1 cellular context compared by ENCODE assay signal in the genomic region with DNA sequence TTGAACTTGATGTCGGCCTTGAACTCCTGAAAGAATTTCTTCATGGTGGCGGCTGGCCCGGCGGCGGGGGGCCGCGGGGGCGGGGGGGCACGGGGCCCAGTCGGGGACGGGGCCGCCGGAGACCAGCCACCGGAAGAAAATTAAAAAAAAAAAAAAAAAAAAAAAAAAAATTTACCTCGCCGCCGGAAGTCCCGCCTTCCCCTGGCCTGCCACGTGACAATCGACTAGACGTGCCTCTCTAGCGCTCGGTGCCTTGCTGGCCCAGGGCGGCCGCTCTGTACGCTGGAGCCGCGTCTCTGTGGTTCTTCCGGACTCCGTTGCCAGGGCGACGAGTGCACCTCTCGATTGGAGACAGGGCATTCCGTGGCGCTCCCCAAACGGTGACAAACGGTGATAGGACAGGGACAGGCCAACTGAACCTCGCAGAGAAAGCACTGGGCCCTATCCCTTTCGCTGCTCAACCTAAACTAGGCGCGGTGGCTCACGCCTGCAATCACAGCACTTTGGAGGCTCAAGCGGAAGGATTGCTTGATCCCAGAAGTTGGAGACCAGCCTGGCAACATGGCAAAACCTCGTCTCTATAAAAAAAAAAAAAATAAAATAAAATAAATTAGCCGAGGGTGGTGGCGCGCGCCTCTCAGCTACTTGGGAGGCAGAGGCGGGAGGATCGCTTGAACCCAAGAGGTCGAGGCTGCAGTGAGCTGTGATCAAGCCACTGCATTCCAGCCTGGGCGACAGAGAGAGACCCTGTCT.
TF ChIP-seq lines count a peak whose summit lies in the region.

A gene with protein sequence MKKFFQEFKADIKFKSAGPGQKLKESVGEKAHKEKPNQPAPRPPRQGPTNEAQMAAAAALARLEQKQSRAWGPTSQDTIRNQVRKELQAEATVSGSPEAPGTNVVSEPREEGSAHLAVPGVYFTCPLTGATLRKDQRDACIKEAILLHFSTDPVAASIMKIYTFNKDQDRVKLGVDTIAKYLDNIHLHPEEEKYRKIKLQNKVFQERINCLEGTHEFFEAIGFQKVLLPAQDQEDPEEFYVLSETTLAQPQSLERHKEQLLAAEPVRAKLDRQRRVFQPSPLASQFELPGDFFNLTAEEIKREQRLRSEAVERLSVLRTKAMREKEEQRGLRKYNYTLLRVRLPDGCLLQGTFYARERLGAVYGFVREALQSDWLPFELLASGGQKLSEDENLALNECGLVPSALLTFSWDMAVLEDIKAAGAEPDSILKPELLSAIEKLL (minus strand): TSS at position 141 of the 753 bp plus-strand sequence. CDS start 97 bp downstream, at position 44.

TF ChIP-seq in H1, 55 proteins besides CTCF, POLR2A, EP300 and RAD21 (continued from another document):
- TF ChIP-seq BACH1 (IDR thresholded peaks at IDR 0.05; ENCODE audit: low read length), result no peak
- no peak for TF ChIP-seq TAF7 (optimal IDR thresholded peaks at IDR 0.05; ENCODE audit: borderline replicate concordance, low read depth, low read length)
- TF ChIP-seq POU5F1 (IDR thresholded peaks at IDR 0.05; ENCODE audit: low read depth, low read length), result no peak
- no peak for TF ChIP-seq NANOG (IDR thresholded peaks at IDR 0.05; ENCODE audit: insufficient read depth, low read depth, low read length, poor library complexity, severe bottlenecking)
- TF ChIP-seq RBBP5 (IDR thresholded peaks at IDR 0.05; ENCODE audit: borderline replicate concordance, low read depth, low read length), result no peak
TF ChIP-seq in H1: peak in this region for 16.
